Comparison of ENCODE assay signal across 11 cellular contexts in the genomic region with DNA sequence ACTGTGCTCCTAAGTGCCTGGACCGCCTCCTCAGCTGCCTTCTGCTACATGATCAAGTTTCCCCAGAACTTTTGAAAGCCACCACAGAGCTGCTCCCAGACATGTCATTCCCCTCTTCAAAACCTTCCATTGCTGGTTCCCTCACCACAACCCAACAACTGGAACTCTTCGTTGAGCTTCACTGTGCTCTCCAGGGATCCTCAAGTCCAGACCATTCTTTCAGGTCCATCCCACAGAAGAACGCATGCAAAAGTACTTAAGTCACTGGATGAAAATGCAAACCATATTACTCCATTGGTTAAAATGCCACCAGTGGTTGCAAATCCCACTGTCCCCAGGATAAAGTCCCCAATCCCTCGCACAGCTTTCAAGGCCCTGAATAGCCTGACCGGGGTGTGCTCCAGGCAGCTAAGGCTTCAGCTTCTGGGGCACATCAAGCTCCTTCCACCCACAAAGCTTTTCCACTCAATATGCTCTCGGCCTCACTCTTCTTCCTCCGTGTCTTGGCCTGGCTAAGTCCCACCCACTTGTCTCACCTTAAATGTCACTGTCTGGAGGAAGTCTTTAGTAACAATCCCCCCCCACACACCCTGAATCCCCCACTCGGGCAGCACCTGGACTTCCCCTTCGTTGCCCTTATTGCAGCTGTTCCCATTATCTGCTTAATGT.
DNase-seq lines count a peak whose midpoint lies in the region; ATAC-seq and TF ChIP-seq lines count a peak whose summit lies in the region.
"Had no signal": no experiment of that assay in that cellular context is flagged by ENCODE, and none has a peak within 500 bp of the region (broad histone marks: within the 10 kb centered on the region; RNA-seq: fewer than 3 reads in every experiment).

No MANE protein-coding gene starts in this region.

- no peak for DNase-seq in activated CD4-positive, alpha-beta T cell treated with anti-CD3 and anti-CD28 coated beads, Interleukin-2, amount 10 ng/mL, durations not matched to agents 24 days and 14 days
- DNase-seq in activated CD4-positive, alpha-beta T cell treated with anti-CD3 and anti-CD28 coated beads for 48 hours, result no peak
- DNase-seq in PC-9 (no peak), epithelial cell of prostate (ENCODE audit: low read depth, low spot score) (no peak), retina (no peak)
- DNase-seq: Karpas-422, NCI-H2107 had no signal

- ATAC-seq in stimulated activated memory B cell treated with anti-CD40 and anti-IgM and Interleukin-4, amounts not matched to agents 10 μg/mL and 1 μg/mL and 100 μg/mL, for 72 hours, result peak; percentile 91
- ATAC-seq in HG02588 (IDR thresholded peaks at IDR 0.05; ENCODE audit: unreplicated experiment) (no peak), GM19397 (IDR thresholded peaks at IDR 0.05; ENCODE audit: unreplicated experiment) (no peak)

- CTCF ChIA-PET in PC-9 (lab: Charles Lee), result interaction anchor here (0.6 kb wide), 2 partner anchors 255 to 729 kb away, joined by 4 to 6 read pairs; no protein-coding TSS in a partner anchor

- H3K4me2 ChIP-seq in PC-9, result peak overlapping the region; percentile 49

- H3K9me2 ChIP-seq in PC-9 (ENCODE audit: insufficient read depth), result no peaks in the 10 kb centered on the region

- H3F3A ChIP-seq in PC-9 (ENCODE audit: insufficient read depth, low read depth), result peaks cover 12% of the 10 kb centered on the region

- no peaks in the 10 kb centered on the region for H4K20me1 ChIP-seq in PC-9 (ENCODE audit: insufficient read depth)

- peaks cover 3% of the 10 kb centered on the region for H3K9me3 ChIP-seq in PC-9 (ENCODE audit: insufficient read depth, low read depth)

- H3K36me3 Mint-ChIP-seq in activated CD4-positive, alpha-beta T cell treated with anti-CD3 and anti-CD28 coated beads, Interleukin-2, amount 10 ng/mL, durations not matched to agents 24 days and 14 days (ENCODE audit: low read depth), result peaks cover 2% of the 10 kb centered on the region
- peaks cover 17% of the 10 kb centered on the region for H3K36me3 Mint-ChIP-seq in stimulated activated memory B cell treated with anti-CD40 and anti-IgM and Interleukin-4, amounts not matched to agents 10 μg/mL and 1 μg/mL and 100 μg/mL, for 72 hours

- H3K36me3 ChIP-seq in PC-9 (ENCODE audit: low read depth), result no peaks in the 10 kb centered on the region

- H3K79me2 ChIP-seq in PC-9 (ENCODE audit: low read depth), result no peaks in the 10 kb centered on the region

- H3K4me3 ChIP-seq in PC-9, result no peak overlapping the region

- H3K27me3 ChIP-seq in PC-9 (ENCODE audit: insufficient read depth, low read depth), result no peaks in the 10 kb centered on the region

- peak overlapping the region; percentile 1 for H3K4me3 Mint-ChIP-seq in activated CD4-positive, alpha-beta T cell treated with anti-CD3 and anti-CD28 coated beads, Interleukin-2, amount 10 ng/mL, durations not matched to agents 24 days and 14 days
- peak overlapping the region; percentile 39 for H3K4me3 Mint-ChIP-seq in stimulated activated memory B cell treated with anti-CD40 and anti-IgM and Interleukin-4, amounts not matched to agents 10 μg/mL and 1 μg/mL and 100 μg/mL, for 72 hours
- H3K4me3 Mint-ChIP-seq: T-helper 1 cell treated with Interleukin-12 subunit alpha and Interleukin-12 subunit beta and Interleukin-4 antibody, amounts not matched to agents 30 μg/mL and 1 μg/mL, for 36 hours had no signal

- H3K27me3 Mint-ChIP-seq in activated CD4-positive, alpha-beta T cell treated with anti-CD3 and anti-CD28 coated beads, Interleukin-2, amount 10 ng/mL, durations not matched to agents 24 days and 14 days, result peaks cover 2% of the 10 kb centered on the region
- no peaks in the 10 kb centered on the region for H3K27me3 Mint-ChIP-seq in stimulated activated memory B cell treated with anti-CD40 and anti-IgM and Interleukin-4, amounts not matched to agents 10 μg/mL and 1 μg/mL and 100 μg/mL, for 72 hours

- peaks cover 43% of the 10 kb centered on the region for H3K4me1 Mint-ChIP-seq in activated CD4-positive, alpha-beta T cell treated with anti-CD3 and anti-CD28 coated beads, Interleukin-2, amount 10 ng/mL, durations not matched to agents 24 days and 14 days
- H3K4me1 Mint-ChIP-seq in stimulated activated memory B cell treated with anti-CD40 and anti-IgM and Interleukin-4, amounts not matched to agents 10 μg/mL and 1 μg/mL and 100 μg/mL, for 72 hours, result peaks cover 31% of the 10 kb centered on the region

- intact Hi-C loops in activated CD4-positive, alpha-beta T cell treated with anti-CD3 and anti-CD28 coated beads, Interleukin-2, amount 10 ng/mL, durations not matched to agents 24 days and 14 days (cut with micrococcal nuclease), result loop anchor here (10.0 kb wide), 1 partner anchor 69 kb away; no protein-coding TSS in a partner anchor
- intact Hi-C loops in PC-9 (cut with micrococcal nuclease; ENCODE audit: unreplicated experiment), result loop anchor here (5.0 kb wide), 2 partner anchors 154 to 514 kb away; a partner anchor contains a TSS

- TSS peak; percentile 71 for BruUV-seq in PC-9 (replicated peaks; lab: Mats Ljungman, UMichigan)

- peak overlapping the region; percentile 65 for H3K27ac ChIP-seq in PC-9
- H3K27ac ChIP-seq in epithelial cell of prostate, result peak overlapping the region; percentile 45

- H2AFZ ChIP-seq in PC-9, result peak overlapping the region; percentile 39; the same call in 1 of the 2 replicates

- POLR2A ChIA-PET in PC-9 (lab: Charles Lee; ENCODE audit: unreplicated experiment), result interaction anchor here (0.6 to 0.7 kb wide), 2 partner anchors 24 to 317 kb away, joined by 4 to 26 read pairs; no protein-coding TSS in a partner anchor

- peak overlapping the region; percentile 70 for H3K27ac Mint-ChIP-seq in activated CD4-positive, alpha-beta T cell treated with anti-CD3 and anti-CD28 coated beads, Interleukin-2, amount 10 ng/mL, durations not matched to agents 24 days and 14 days
- H3K27ac Mint-ChIP-seq in stimulated activated memory B cell treated with anti-CD40 and anti-IgM and Interleukin-4, amounts not matched to agents 10 μg/mL and 1 μg/mL and 100 μg/mL, for 72 hours, result peak overlapping the region; percentile 89
- H3K27ac Mint-ChIP-seq: T-helper 1 cell treated with Interleukin-12 subunit alpha and Interleukin-12 subunit beta and Interleukin-4 antibody, amounts not matched to agents 30 μg/mL and 1 μg/mL, for 36 hours had no signal

- TF ChIP-seq CTCF in PC-9 (conservative IDR thresholded peaks at IDR 0.05), result no peak

- peaks cover 23% of the 10 kb centered on the region for H3K4me1 ChIP-seq in PC-9 (replicated peaks; ENCODE audit: insufficient read depth)

- peaks cover 8% of the 10 kb centered on the region for H3K9me3 Mint-ChIP-seq in activated CD4-positive, alpha-beta T cell treated with anti-CD3 and anti-CD28 coated beads, Interleukin-2, amount 10 ng/mL, durations not matched to agents 24 days and 14 days
- H3K9me3 Mint-ChIP-seq in stimulated activated memory B cell treated with anti-CD40 and anti-IgM and Interleukin-4, amounts not matched to agents 10 μg/mL and 1 μg/mL and 100 μg/mL, for 72 hours, result peaks cover 3% of the 10 kb centered on the region
